ENCODE assay signal across 31 cellular contexts in the genomic region with DNA sequence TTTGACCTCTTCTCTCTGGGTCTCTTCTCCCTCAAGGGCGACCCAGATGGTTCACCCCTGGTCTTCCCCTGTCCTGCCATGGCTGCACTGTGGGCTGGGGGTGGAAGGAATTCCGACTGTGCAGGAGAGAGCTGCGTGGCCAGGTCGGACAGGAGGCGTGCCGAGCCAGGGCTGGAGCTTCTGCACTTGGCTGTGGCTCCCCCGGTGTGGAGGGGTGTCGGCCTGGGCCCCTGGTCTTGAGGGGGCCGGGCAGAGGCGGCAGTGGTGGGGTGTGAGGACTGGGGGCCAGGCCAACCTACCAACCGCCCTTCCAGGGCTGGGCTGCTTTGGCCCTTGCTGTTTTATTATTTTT.
"Had no signal": no experiment of that assay in that cellular context is flagged by ENCODE, and none has a peak within 500 bp of the region (broad histone marks: within the 10 kb centered on the region; RNA-seq: fewer than 3 reads in every experiment).

No MANE protein-coding gene starts in this region.

- H3K4me3 Mint-ChIP-seq: naive thymus-derived CD8-positive, alpha-beta T cell; nephron; neural crest cell; stimulated activated memory B cell treated with anti-CD40 and anti-IgM and Interleukin-4, amounts not matched to agents 10 μg/mL and 1 μg/mL and 100 μg/mL, for 72 hours; stimulated activated naive CD8-positive, alpha-beta T cell treated with anti-CD3 and anti-CD28 coated beads, Interleukin-15, amount 100 ng/mL, for 72 hours had no signal

- ATAC-seq: heart right ventricle; left cardiac atrium; left lobe of liver; left ventricle myocardium superior; lower lobe of right lung; naive thymus-derived CD8-positive, alpha-beta T cell; psoas muscle; right lobe of liver; stimulated activated memory B cell treated with anti-CD40 and anti-IgM and Interleukin-4, amounts not matched to agents 10 μg/mL and 1 μg/mL and 100 μg/mL, for 72 hours had no signal

- H3K36me3 ChIP-seq: heart right ventricle, lower lobe of right lung, neutrophil, right lobe of liver, thyroid gland, transverse colon, upper lobe of left lung, vagina had no signal

- H3K4me3 ChIP-seq: heart right ventricle, hepatocyte, lower lobe of right lung, psoas muscle, right lobe of liver, testis, thyroid gland, transverse colon, upper lobe of left lung, vagina had no signal

- H3K27ac Mint-ChIP-seq: nephron; stimulated activated memory B cell treated with anti-CD40 and anti-IgM and Interleukin-4, amounts not matched to agents 10 μg/mL and 1 μg/mL and 100 μg/mL, for 72 hours; stimulated activated naive CD8-positive, alpha-beta T cell treated with anti-CD3 and anti-CD28 coated beads, Interleukin-15, amount 100 ng/mL, for 72 hours had no signal

- H3K4me1 Mint-ChIP-seq: nephron; stimulated activated memory B cell treated with anti-CD40 and anti-IgM and Interleukin-4, amounts not matched to agents 10 μg/mL and 1 μg/mL and 100 μg/mL, for 72 hours had no signal

- DNase-seq: heart right ventricle; kidney glomerular epithelial cell; left cardiac atrium; left ventricle myocardium superior; lower lobe of right lung; mammary epithelial cell; mesenchymal stem cell; naive thymus-derived CD8-positive, alpha-beta T cell; occipital lobe; right lobe of liver; small intestine; stimulated activated CD4-positive, alpha-beta T cell treated with anti-CD3 and anti-CD28 coated beads, Interleukin-1b, Interleukin-23, amount 100 ng/mL, for 48 hours; stimulated activated CD4-positive, alpha-beta T cell treated with anti-CD3 and anti-CD28 coated beads, Interleukin-2, amount 100 ng/mL, for 48 hours; stimulated activated CD4-positive, alpha-beta T cell treated with anti-CD3 and anti-CD28 coated beads, Interleukin-4, amount 100 ng/mL, for 4 hours; stimulated activated CD8-positive, alpha-beta memory T cell treated with anti-CD3 and anti-CD28 coated beads, Interleukin-4, amount 100 ng/mL, for 48 hours; stimulated activated naive CD4-positive, alpha-beta T cell treated with Interleukin-2 at 50 U/mL for 16 hours; stimulated activated naive CD8-positive, alpha-beta T cell treated with anti-CD3 and anti-CD28 coated beads, Interleukin-15, amount 100 ng/mL, for 72 hours; substantia nigra; testis; transverse colon; upper lobe of left lung had no signal

- H3K9me3 Mint-ChIP-seq: naive thymus-derived CD8-positive, alpha-beta T cell; nephron; neural crest cell had no signal

- H3K9me3 ChIP-seq: heart right ventricle, lower lobe of right lung, neutrophil, psoas muscle, right lobe of liver, testis, thyroid gland, transverse colon, upper lobe of left lung, vagina had no signal

- H3K9ac ChIP-seq: parathyroid adenoma had no signal

- H3K27me3 ChIP-seq: hepatocyte, neutrophil, right lobe of liver, testis, thyroid gland, transverse colon, upper lobe of left lung, vagina had no signal

- H3K4me1 ChIP-seq: parathyroid adenoma, psoas muscle, right lobe of liver, thyroid gland, vagina had no signal

- H3K4me2 ChIP-seq: hepatocyte had no signal

- H3K36me3 Mint-ChIP-seq: stimulated activated memory B cell treated with anti-CD40 and anti-IgM and Interleukin-4, amounts not matched to agents 10 μg/mL and 1 μg/mL and 100 μg/mL, for 72 hours had no signal

- H3K27ac ChIP-seq: heart right ventricle, hepatocyte, lower lobe of right lung, neutrophil, parathyroid adenoma, psoas muscle, right lobe of liver, testis, thyroid gland, transverse colon, upper lobe of left lung, vagina had no signal

- H2AFZ ChIP-seq: hepatocyte, parathyroid adenoma had no signal
